1 cellular context compared by ENCODE assay signal in genomic region chr2:170848587-170848986, GRCh38.
TF ChIP-seq lines count a peak whose summit lies in the region.

No MANE protein-coding gene starts in this region.

TF ChIP-seq in H1, 55 proteins besides CTCF, POLR2A, EP300 and RAD21:
- TF ChIP-seq ATF2 (IDR thresholded peaks at IDR 0.05; ENCODE audit: low read length) = no peak
- no peak for TF ChIP-seq RBBP5 (IDR thresholded peaks at IDR 0.05; ENCODE audit: borderline replicate concordance, low read depth, low read length)
- TF ChIP-seq TCF12 (IDR thresholded peaks at IDR 0.05; ENCODE audit: low read depth, low read length) = no peak
- TF ChIP-seq ATF3 (IDR thresholded peaks at IDR 0.05; ENCODE audit: insufficient read depth, low read depth, low read length) = no peak
- TF ChIP-seq TAF7 (optimal IDR thresholded peaks at IDR 0.05; ENCODE audit: borderline replicate concordance, low read depth, low read length) = no peak
- no peak for TF ChIP-seq BCL11A (IDR thresholded peaks at IDR 0.05; ENCODE audit: low read depth in 2 of 2, low read length in 2 of 2)
- no peak for TF ChIP-seq YY1 (IDR thresholded peaks at IDR 0.05; ENCODE audit: low read depth, low read length)
- TF ChIP-seq CHD7 (IDR thresholded peaks at IDR 0.05; ENCODE audit: insufficient replicate concordance, low read length) = no peak
- TF ChIP-seq CBX8 (IDR thresholded peaks at IDR 0.05; ENCODE audit: borderline replicate concordance, low read depth, low read length) = no peak
- no peak for TF ChIP-seq CREB1 (IDR thresholded peaks at IDR 0.05)
- TF ChIP-seq CHD1 (IDR thresholded peaks at IDR 0.05; ENCODE audit: low read depth, low read length) = no peak
- TF ChIP-seq CHD2 (IDR thresholded peaks at IDR 0.05; ENCODE audit: low read length) = no peak
- no peak for TF ChIP-seq MAFK (IDR thresholded peaks at IDR 0.05; ENCODE audit: low read depth, low read length)
